ENCODE assay signal across 10 cellular contexts in the genomic region with DNA sequence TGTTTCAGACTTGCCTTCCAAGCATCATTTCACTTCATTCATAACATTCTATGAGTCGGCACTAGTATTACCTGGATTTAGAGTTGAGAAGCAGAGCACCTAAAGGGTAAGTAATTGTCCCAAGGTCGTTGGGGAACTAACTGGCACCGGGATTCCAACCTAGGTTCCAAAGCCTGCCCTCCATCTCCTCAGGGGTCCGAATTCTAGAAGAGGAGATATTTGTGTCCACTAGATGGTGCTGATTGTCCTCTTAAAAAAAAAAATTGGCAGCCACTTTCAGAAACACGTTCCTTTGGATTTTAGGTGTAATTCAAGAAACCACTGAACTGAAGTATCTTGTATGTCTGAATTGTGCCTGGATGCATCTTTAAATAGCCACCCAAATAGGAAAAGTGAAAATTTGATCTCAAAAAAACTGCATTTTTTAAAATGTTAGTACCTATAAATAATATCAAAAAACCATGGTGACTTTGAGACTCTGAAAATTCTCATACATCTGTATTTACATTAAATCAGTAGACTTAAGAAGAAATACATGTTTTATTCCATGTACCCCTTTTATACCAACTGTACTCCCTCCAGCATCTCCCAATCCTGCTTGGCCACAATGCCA. TPM values are rescaled to one million over a fixed set of nuclear protein-coding genes. Genes with fewer than 3 reads are reported as not detected.
DNase-seq lines count a peak whose midpoint lies in the region; ATAC-seq and TF ChIP-seq lines count a peak whose summit lies in the region.
"Had no signal": no experiment of that assay in that cellular context is flagged by ENCODE, and none has a peak within 500 bp of the region (broad histone marks: within the 10 kb centered on the region; RNA-seq: fewer than 3 reads in every experiment).

No MANE protein-coding gene starts in this region.

- no peak overlapping the region for H3K4me3 ChIP-seq in CD8-positive, alpha-beta T cell (ENCODE audit: low read depth, low read length)
- H3K4me3 ChIP-seq in HAP-1 (no peak overlapping the region), astrocyte of the spinal cord (ENCODE audit: low read depth, low read length) (no peak overlapping the region)
- H3K4me3 ChIP-seq: SJSA1, skin epidermis had no signal

- DNase-seq in CD8-positive, alpha-beta T cell, result no peak
- peak; percentile 46 to 67 for DNase-seq in HAP-1 (ENCODE audit: low spot score in 2 of 2)
- peak; percentile 15 for DNase-seq in NCI-H446 treated with DMSO at 0.1 percent for 48 hours (lab: John Stamatoyannopoulos, UW)
- DNase-seq in astrocyte of the spinal cord (ENCODE audit: low read depth, low spot score), result peak; percentile 81
- peak; percentile 82 for DNase-seq in left kidney (ENCODE audit: low read depth, low spot score)
- no peak for DNase-seq in activated T-helper 1 cell treated with anti-CD3 and anti-CD28 coated beads, Interleukin-12 subunit alpha, Interleukin-12 subunit beta, Interleukin-2, Interleukin-4 antibody, amounts not matched to agents 30 ng/mL and 10 ng/mL and 1 ng/mL, durations not matched to agents 14 hours and 24 hours and 36 hours (ENCODE audit: low spot score)
- no peak for DNase-seq in activated CD4-positive, CD25-positive, alpha-beta regulatory T cell treated with anti-CD3 and anti-CD28 coated beads, Interleukin-2, amount 50 U/mL, for 72 hours

- no peaks in the 10 kb centered on the region for H3K27me3 ChIP-seq in CD8-positive, alpha-beta T cell (ENCODE audit: insufficient read depth, low read length)
- no peaks in the 10 kb centered on the region for H3K27me3 ChIP-seq in HAP-1 (ENCODE audit: low read depth)
- H3K27me3 ChIP-seq: SJSA1 had no signal

- H3K27ac ChIP-seq in CD8-positive, alpha-beta T cell (ENCODE audit: low read depth, low read length), result no peak overlapping the region
- H3K27ac ChIP-seq: SJSA1 had no signal

- peaks cover 18% of the 10 kb centered on the region for H3K4me1 ChIP-seq in CD8-positive, alpha-beta T cell (ENCODE audit: insufficient read depth, low read length)
- peaks cover 28% of the 10 kb centered on the region for H3K4me1 ChIP-seq in HAP-1

- peaks cover 19% of the 10 kb centered on the region for H3K36me3 Mint-ChIP-seq in CD8-positive, alpha-beta T cell
- H3K36me3 Mint-ChIP-seq in activated T-helper 1 cell treated with anti-CD3 and anti-CD28 coated beads, Interleukin-12 subunit alpha, Interleukin-12 subunit beta, Interleukin-2, Interleukin-4 antibody, amounts not matched to agents 30 ng/mL and 10 ng/mL and 1 ng/mL, durations not matched to agents 14 hours and 24 hours and 36 hours (ENCODE audit: low read depth), result peaks cover 3% of the 10 kb centered on the region

- H3K27me3 Mint-ChIP-seq in CD8-positive, alpha-beta T cell (ENCODE audit: low read depth), result no peaks in the 10 kb centered on the region
- no peaks in the 10 kb centered on the region for H3K27me3 Mint-ChIP-seq in activated T-helper 1 cell treated with anti-CD3 and anti-CD28 coated beads, Interleukin-12 subunit alpha, Interleukin-12 subunit beta, Interleukin-2, Interleukin-4 antibody, amounts not matched to agents 30 ng/mL and 10 ng/mL and 1 ng/mL, durations not matched to agents 14 hours and 24 hours and 36 hours (ENCODE audit: insufficient read depth)

- intact Hi-C loops in CD8-positive, alpha-beta T cell (cut with DNase I, micrococcal nuclease), result loop anchor here (1.0 to 10.0 kb wide), 7 partner anchors 89 to 1534 kb away; a partner anchor contains a TSS
- intact Hi-C loops in activated T-helper 1 cell treated with anti-CD3 and anti-CD28 coated beads, Interleukin-12 subunit alpha, Interleukin-12 subunit beta, Interleukin-2, Interleukin-4 antibody, amounts not matched to agents 30 ng/mL and 10 ng/mL and 1 ng/mL, durations not matched to agents 14 hours and 24 hours and 36 hours (cut with micrococcal nuclease), result loop anchor here (1.0 to 10.0 kb wide), 6 partner anchors 89 to 1232 kb away; a partner anchor contains a TSS

- no peaks in the 10 kb centered on the region for H3K9me3 Mint-ChIP-seq in CD8-positive, alpha-beta T cell
- no peaks in the 10 kb centered on the region for H3K9me3 Mint-ChIP-seq in activated T-helper 1 cell treated with anti-CD3 and anti-CD28 coated beads, Interleukin-12 subunit alpha, Interleukin-12 subunit beta, Interleukin-2, Interleukin-4 antibody, amounts not matched to agents 30 ng/mL and 10 ng/mL and 1 ng/mL, durations not matched to agents 14 hours and 24 hours and 36 hours

- TF ChIP-seq CTCF in CD8-positive, alpha-beta T cell (IDR thresholded peaks at IDR 0.05), result peak; percentile 64
- TF ChIP-seq CTCF in astrocyte of the spinal cord (IDR thresholded peaks at IDR 0.05; ENCODE audit: low read depth, low read length), result peak; percentile 50

- in situ Hi-C loops in HAP-1 (cut with MboI; ENCODE audit: low sequenced_read_pairs), result loop anchor here (10.0 to 25.0 kb wide), 2 partner anchors 218 to 476 kb away; no protein-coding TSS in a partner anchor
- in situ Hi-C loops in astrocyte of the spinal cord (cut with HindIII; ENCODE audit: low sequenced_read_pairs), result no loop called here

- POLR2A ChIA-PET in CD8-positive, alpha-beta T cell (lab: Charles Lee), result no interaction called here

- H3K36me3 ChIP-seq in CD8-positive, alpha-beta T cell (ENCODE audit: insufficient read depth, low read length), result no peaks in the 10 kb centered on the region
- no peaks in the 10 kb centered on the region for H3K36me3 ChIP-seq in HAP-1 (replicated peaks)

- CTCF ChIA-PET in CD8-positive, alpha-beta T cell (lab: Charles Lee), result interaction anchor here (1.6 kb wide), 1 partner anchor 30 kb away, joined by 4 read pairs; no protein-coding TSS in a partner anchor

- ATAC-seq in CD8-positive, alpha-beta T cell, result no peak
- ATAC-seq in HG02970 (IDR thresholded peaks at IDR 0.05; ENCODE audit: low FRiP score, unreplicated experiment), result no peak

- peak overlapping the region; percentile 11 for H3K27ac Mint-ChIP-seq in CD8-positive, alpha-beta T cell
- H3K27ac Mint-ChIP-seq in activated T-helper 1 cell treated with anti-CD3 and anti-CD28 coated beads, Interleukin-12 subunit alpha, Interleukin-12 subunit beta, Interleukin-2, Interleukin-4 antibody, amounts not matched to agents 30 ng/mL and 10 ng/mL and 1 ng/mL, durations not matched to agents 14 hours and 24 hours and 36 hours, result no peak overlapping the region

- peaks cover 47% of the 10 kb centered on the region for H3K4me1 Mint-ChIP-seq in CD8-positive, alpha-beta T cell (ENCODE audit: low read depth)
- peaks cover 52% of the 10 kb centered on the region for H3K4me1 Mint-ChIP-seq in activated T-helper 1 cell treated with anti-CD3 and anti-CD28 coated beads, Interleukin-12 subunit alpha, Interleukin-12 subunit beta, Interleukin-2, Interleukin-4 antibody, amounts not matched to agents 30 ng/mL and 10 ng/mL and 1 ng/mL, durations not matched to agents 14 hours and 24 hours and 36 hours (ENCODE audit: low read depth)

- H3K9me3 ChIP-seq in CD8-positive, alpha-beta T cell (ENCODE audit: low read length), result no peaks in the 10 kb centered on the region
- no peaks in the 10 kb centered on the region for H3K9me3 ChIP-seq in HAP-1

- no peak overlapping the region for H3K4me3 Mint-ChIP-seq in CD8-positive, alpha-beta T cell
- no peak overlapping the region for H3K4me3 Mint-ChIP-seq in activated T-helper 1 cell treated with anti-CD3 and anti-CD28 coated beads, Interleukin-12 subunit alpha, Interleukin-12 subunit beta, Interleukin-2, Interleukin-4 antibody, amounts not matched to agents 30 ng/mL and 10 ng/mL and 1 ng/mL, durations not matched to agents 14 hours and 24 hours and 36 hours

RNA-seq across cellular contexts. Expression of a gene that starts 3.9 kb away (rescaled TPM):
- total RNA-seq in CD8-positive, alpha-beta T cell, result under 1 TPM; 0.22 to 0.64 TPM
- 0.26 and 0.34 TPM in 2 replicates for total RNA-seq in activated T-helper 1 cell treated with anti-CD3 and anti-CD28 coated beads, Interleukin-12 subunit alpha, Interleukin-12 subunit beta, Interleukin-2, Interleukin-4 antibody, amounts not matched to agents 30 ng/mL and 10 ng/mL and 1 ng/mL, durations not matched to agents 14 hours and 24 hours and 36 hours

Comparison
In these comparisons a context has a peak if more than half of its experiments do, and no peak if none do; other contexts are left out.
1. DNase-seq: peak in HAP-1 (2 of 2), NCI-H446 treated with DMSO at 0.1 percent for 48 hours (single experiment), astrocyte of the spinal cord (single experiment) and left kidney (single experiment); none in CD8-positive, alpha-beta T cell (0 of 7), activated T-helper 1 cell treated with anti-CD3 and anti-CD28 coated beads, Interleukin-12 subunit alpha, Interleukin-12 subunit beta, Interleukin-2, Interleukin-4 antibody, amounts not matched to agents 30 ng/mL and 10 ng/mL and 1 ng/mL, durations not matched to agents 14 hours and 24 hours and 36 hours (single experiment) and activated CD4-positive, CD25-positive, alpha-beta regulatory T cell treated with anti-CD3 and anti-CD28 coated beads, Interleukin-2, amount 50 U/mL, for 72 hours (single experiment).